14 cellular contexts compared by ENCODE assay signal in genomic region chr12:6939187-6939540, GRCh38. TPM values are rescaled to one million over a fixed set of nuclear protein-coding genes. Genes with fewer than 3 reads are reported as not detected.
A peak's percentile ranks its signal among the peaks of the same experiment; 100 is the strongest.
DNase-seq lines count a peak whose midpoint lies in the region; ATAC-seq and TF ChIP-seq lines count a peak whose summit lies in the region.
"Had no signal": no experiment of that assay in that cellular context is flagged by ENCODE, and none has a peak within 500 bp of the region (broad histone marks: within the 10 kb centered on the region; RNA-seq: fewer than 3 reads in every experiment).

No MANE protein-coding gene starts in this region.

- H3K9me3 ChIP-seq in CD4-positive, alpha-beta T cell (ENCODE audit: control insufficient read depth, low read length), result no peaks in the 10 kb centered on the region
- no peaks in the 10 kb centered on the region for H3K9me3 ChIP-seq in neutrophil

- in situ Hi-C loops in brain microvascular endothelial cell (cut with HindIII; ENCODE audit: low pct_ligation_motif_present, low sequenced_read_pairs), result no loop called here

- DNase-seq in CD4-positive, alpha-beta T cell, result no peak
- DNase-seq in HFFc6 (no peak), chondrocyte (ENCODE audit: low spot score) (no peak), LoVo (ENCODE audit: low spot score) (no peak), brain microvascular endothelial cell (no peak)
- no peak for DNase-seq in central memory CD4-positive, alpha-beta T cell
- DNase-seq: DMS153; GOT3; NCI-H2107; PC-3; stimulated activated CD8-positive, alpha-beta memory T cell treated with anti-CD3 and anti-CD28 coated beads, Interleukin-4, amount 100 ng/mL, for 48 hours; T-helper 9 cell had no signal

- TF ChIP-seq CTCF in CD4-positive, alpha-beta T cell (IDR thresholded peaks at IDR 0.05), result no peak
- TF ChIP-seq CTCF in HFFc6 (IDR thresholded peaks at IDR 0.05) (no peak), chondrocyte (IDR thresholded peaks at IDR 0.05) (no peak), neutrophil (IDR thresholded peaks at IDR 0.05) (no peak), brain microvascular endothelial cell (IDR thresholded peaks at IDR 0.05; ENCODE audit: low read depth, low read length, missing control alignments) (no peak)

- POLR2A ChIA-PET in CD4-positive, alpha-beta T cell (lab: Charles Lee), result interaction anchor here (1.0 to 4.4 kb wide), 7 partner anchors 12 to 87 kb away, joined by 3 to 38 read pairs (median 4); partner anchors contain the start of genes ENO2, PTPN6, SPSB2 and TPI1

- H3K27me3 ChIP-seq in CD4-positive, alpha-beta T cell (ENCODE audit: control insufficient read depth, insufficient read depth, low read length), result no peaks in the 10 kb centered on the region
- H3K27me3 ChIP-seq in neutrophil (no peaks in the 10 kb centered on the region), brain microvascular endothelial cell (replicated peaks) (no peaks in the 10 kb centered on the region)

- peaks cover 48 to 49% of the 10 kb centered on the region in 2 experiments for H3K4me1 ChIP-seq in neutrophil (ENCODE audit: control insufficient read depth in 1 of 2, insufficient read depth in 1 of 2, low read depth in 1 of 2, low read length in 1 of 2)

- H3K4me3 Mint-ChIP-seq in CD4-positive, alpha-beta T cell, result peak overlapping the region; percentile 37
- H3K4me3 Mint-ChIP-seq in HFFc6 (peak overlapping the region; percentile 27; the same call in 1 of the 2 replicates), chondrocyte (ENCODE audit: unreplicated experiment) (no peak overlapping the region)

- CTCF ChIA-PET in CD4-positive, alpha-beta T cell (lab: Charles Lee), result interaction anchor here (1.2 to 4.1 kb wide), 5 partner anchors 20 to 66 kb away, joined by 5 to 33 read pairs (median 13); partner anchors contain the start of genes ENO2 and SPSB2

- H3K36me3 ChIP-seq in neutrophil (no peaks in the 10 kb centered on the region), brain microvascular endothelial cell (replicated peaks) (peaks cover 37% of the 10 kb centered on the region)

- ATAC-seq in CD4-positive, alpha-beta T cell (ENCODE audit: poor library complexity), result no peak
- ATAC-seq: K562, PC-3 had no signal

- H3K4me3 ChIP-seq in neutrophil (ENCODE audit: low read depth in 1 of 2, low read length in 1 of 2) (no peak overlapping the region), brain microvascular endothelial cell (ENCODE audit: low read depth, low read length) (no peak overlapping the region)

- peaks cover 37% of the 10 kb centered on the region for H3K36me3 Mint-ChIP-seq in CD4-positive, alpha-beta T cell (ENCODE audit: low read depth)
- H3K36me3 Mint-ChIP-seq in HFFc6 (ENCODE audit: low read depth) (peaks cover 41% of the 10 kb centered on the region), chondrocyte (ENCODE audit: low read depth) (peaks cover 27% of the 10 kb centered on the region)

- H3K4me1 Mint-ChIP-seq in CD4-positive, alpha-beta T cell (ENCODE audit: low read depth), result peaks cover 60% of the 10 kb centered on the region
- H3K4me1 Mint-ChIP-seq in HFFc6 (ENCODE audit: low read depth), result peaks cover 55% of the 10 kb centered on the region
- peaks cover 55% of the 10 kb centered on the region for H3K4me1 Mint-ChIP-seq in chondrocyte (ENCODE audit: low read depth)

- H3K9me3 Mint-ChIP-seq in CD4-positive, alpha-beta T cell, result no peaks in the 10 kb centered on the region
- H3K9me3 Mint-ChIP-seq in HFFc6 (peaks cover 5% of the 10 kb centered on the region; the same call in 1 of the 2 replicates), chondrocyte (ENCODE audit: low read depth) (no peaks in the 10 kb centered on the region)

- no peaks in the 10 kb centered on the region for H3K27me3 Mint-ChIP-seq in CD4-positive, alpha-beta T cell
- H3K27me3 Mint-ChIP-seq in HFFc6 (ENCODE audit: insufficient read depth) (peaks cover 19% of the 10 kb centered on the region), chondrocyte (ENCODE audit: low read depth) (no peaks in the 10 kb centered on the region)

- H3K27ac ChIP-seq in CD4-positive, alpha-beta T cell (ENCODE audit: low read depth, low read length), result no peak overlapping the region
- H3K27ac ChIP-seq in neutrophil (peak overlapping the region; percentile 85), brain microvascular endothelial cell (no peak overlapping the region)

- intact Hi-C loops in CD4-positive, alpha-beta T cell (cut with DNase I, micrococcal nuclease), result loop anchor here in 1 of 2 experiments (5.0 kb wide), 1 partner anchor 33 kb away; the partner anchor contains the start of genes EMG1 and PHB2

- peak overlapping the region; percentile 87 for H3K27ac Mint-ChIP-seq in CD4-positive, alpha-beta T cell
- H3K27ac Mint-ChIP-seq in HFFc6 (peak overlapping the region; percentile 77), chondrocyte (ENCODE audit: unreplicated experiment) (peak overlapping the region; percentile 81)

RNA-seq across cellular contexts. Expression of gene RNU7-1, which starts 4.5 kb away (rescaled TPM):
- not detected for total RNA-seq in CD4-positive, alpha-beta T cell
- not detected for total RNA-seq in HFFc6 (2021; fragmentation: NEBNext Ultra II Directional; extraction: Animal tissue kit (Norgen Biotek cat#: 25700))
- not detected in 3 replicates for total RNA-seq in chondrocyte
- total RNA-seq: K562, PC-3 had no signal

RNA-seq across cellular contexts. Expression of gene C12orf57, which starts 4.7 kb away (rescaled TPM):
- total RNA-seq in CD4-positive, alpha-beta T cell, result 100 to 1,000 TPM; 305 to 311 TPM
- total RNA-seq in HFFc6 (2021; fragmentation: NEBNext Ultra II Directional; extraction: Animal tissue kit (Norgen Biotek cat#: 25700)), result 100 to 1,000 TPM; 115 to 131 (median 123) TPM
- total RNA-seq in chondrocyte, result 230 to 244 TPM (median 233 TPM) in 3 replicates

RNA-seq across cellular contexts. Expression of gene ATN1, which starts 11.4 kb away (rescaled TPM):
- 10 to 100 TPM; 28.7 to 29.6 TPM for total RNA-seq in CD4-positive, alpha-beta T cell
- 100 to 1,000 TPM in 4 of 6 experiments, 10 to 100 TPM in 2; 96.8 to 120 (median 107) TPM for total RNA-seq in HFFc6 (2021; fragmentation: NEBNext Ultra II Directional; extraction: Animal tissue kit (Norgen Biotek cat#: 25700))
- 103 to 110 TPM (median 106 TPM) in 3 replicates for total RNA-seq in chondrocyte

RNA-seq across cellular contexts. Expression of gene PTPN6, which starts 12.0 kb away (rescaled TPM):
- 10 to 100 TPM; 79.0 to 83.5 TPM for total RNA-seq in CD4-positive, alpha-beta T cell
- not detected for total RNA-seq in HFFc6 (2021; fragmentation: NEBNext Ultra II Directional; extraction: Animal tissue kit (Norgen Biotek cat#: 25700))
- total RNA-seq in chondrocyte, result 0.51 to 0.65 TPM in 2 of 3 replicates, not detected in the other

RNA-seq across cellular contexts. Expression of gene ENO2, which starts 24.8 kb away (rescaled TPM):
- 100 to 1,000 TPM in 1 of 2 experiments, 10 to 100 TPM in 1; 85.6 to 103 TPM for total RNA-seq in CD4-positive, alpha-beta T cell
- 10 to 100 TPM; 18.9 to 26.9 (median 24.7) TPM for total RNA-seq in HFFc6 (2021; fragmentation: NEBNext Ultra II Directional; extraction: Animal tissue kit (Norgen Biotek cat#: 25700))
- total RNA-seq in chondrocyte, result 22.2 to 60.8 TPM (median 58.6 TPM) in 3 replicates
